In the genomic region with DNA sequence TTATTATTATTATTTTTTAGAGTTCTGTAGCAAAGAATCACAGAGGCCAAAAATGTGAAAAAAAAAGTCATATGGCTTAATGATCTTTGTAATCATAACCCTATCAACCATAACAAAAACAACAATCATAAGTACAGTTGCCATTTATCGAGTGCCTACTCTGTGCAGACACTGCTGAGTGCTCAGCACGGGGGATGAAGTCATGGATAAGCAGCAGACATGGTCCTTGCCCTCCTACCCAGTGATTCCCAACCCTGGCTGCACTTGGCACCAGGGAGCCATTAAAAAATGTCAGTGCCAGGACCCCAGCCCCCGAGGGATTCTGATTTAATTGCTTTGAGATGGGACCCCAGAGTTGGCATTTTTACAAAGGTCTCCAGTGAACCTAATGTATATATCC, we compare ENCODE assay signal across 23 cellular contexts. TPM values are rescaled to one million over a fixed set of nuclear protein-coding genes. Genes with fewer than 3 reads are reported as not detected.
DNase-seq lines count a peak whose midpoint lies in the region; ATAC-seq, FAIRE-seq and TF ChIP-seq lines count a peak whose summit lies in the region.
"Had no signal": no experiment of that assay in that cellular context is flagged by ENCODE, and none has a peak within 500 bp of the region (broad histone marks: within the 10 kb centered on the region; RNA-seq: fewer than 3 reads in every experiment).

No MANE protein-coding gene starts in this region.

- H3K27ac ChIP-seq in heart left ventricle (peak overlapping the region in 8 of 12 donors; percentile 45 to 92 (median 78)), right atrium auricular region (peak overlapping the region in 1 of 2 donors; percentile 66), ascending aorta (peak overlapping the region; percentile 3 to 63), mesendoderm (ENCODE audit: low read depth, low read length) (no peak overlapping the region), tibial artery (peak overlapping the region; percentile 77 to 78)
- H3K27ac ChIP-seq: A549, cardiac muscle cell, RWPE1, SK-N-MC had no signal

- H2BK120ac ChIP-seq in mesendoderm (ENCODE audit: low read depth, low read length) = no peak overlapping the region

- H3K79me1 ChIP-seq in mesendoderm (ENCODE audit: low read length) = no peaks in the 10 kb centered on the region

- H3K9me3 ChIP-seq in heart left ventricle (no peaks in the 10 kb centered on the region), right atrium auricular region (no peaks in the 10 kb centered on the region), ascending aorta (no peaks in the 10 kb centered on the region), tibial artery (no peaks in the 10 kb centered on the region)
- H3K9me3 ChIP-seq: A549 had no signal

- H3K79me2 ChIP-seq in mesendoderm (ENCODE audit: control insufficient read depth, insufficient read depth, low read length) = no peaks in the 10 kb centered on the region

- FAIRE-seq in GM12891 (lab: Jason Lieb, UNC) (no peak), frontal cortex (lab: Jason Lieb, UNC) (no peak)
- FAIRE-seq: A549, urothelium cell line had no signal

- no peak overlapping the region for H2BK15ac ChIP-seq in mesendoderm (replicated peaks; ENCODE audit: low read depth)

- H3K4me1 ChIP-seq in heart left ventricle (peaks cover 0 to 63% (median 25%) of the 10 kb centered on the region in 12 donors), right atrium auricular region (no peaks in the 10 kb centered on the region), ascending aorta (peaks cover 7 to 19% of the 10 kb centered on the region in 2 donors), mesendoderm (ENCODE audit: control insufficient read depth, low read depth, low read length) (peaks cover 2% of the 10 kb centered on the region), tibial artery (peaks cover 0 to 90% (median 47%) of the 10 kb centered on the region in 4 donors)

- 79 to 83% (median 80%) methylated on average over 3 of the region's 3 CpGs for WGBS in heart left ventricle, 4 donors
- WGBS in mesendoderm (ENCODE audit: extremely low coverage, insufficient coverage, low lambda C conversion rate) = no CpG with 5 or more reads among the region's 3 CpGs

- no peak overlapping the region for H4K8ac ChIP-seq in mesendoderm (ENCODE audit: low read depth, low read length)

- no peak overlapping the region for H2AK5ac ChIP-seq in mesendoderm (ENCODE audit: low read length)

- H3K4me2 ChIP-seq in mesendoderm (ENCODE audit: low read length) = no peak overlapping the region
- H3K4me2 ChIP-seq: A549 had no signal

- no peak for ATAC-seq in heart left ventricle
- no peak for ATAC-seq in GM18520 (IDR thresholded peaks at IDR 0.05; ENCODE audit: unreplicated experiment)
- ATAC-seq: A549, HCT116 had no signal

- H3K4me3 ChIP-seq in heart left ventricle = no peak overlapping the region
- H3K4me3 ChIP-seq in right atrium auricular region = no peak overlapping the region
- H3K4me3 ChIP-seq in ascending aorta = no peak overlapping the region
- no peak overlapping the region for H3K4me3 ChIP-seq in mesendoderm (ENCODE audit: low read length)
- H3K4me3 ChIP-seq in tibial artery = no peak overlapping the region
- H3K4me3 ChIP-seq: A549, cardiac muscle cell, SK-N-MC had no signal

- no peak overlapping the region for H4K5ac ChIP-seq in mesendoderm (ENCODE audit: low read length)

- H3K36me3 ChIP-seq in heart left ventricle (no peaks in the 10 kb centered on the region), right atrium auricular region (no peaks in the 10 kb centered on the region), ascending aorta (no peaks in the 10 kb centered on the region), mesendoderm (ENCODE audit: control insufficient read depth, insufficient read depth, low read length) (no peaks in the 10 kb centered on the region), tibial artery (no peaks in the 10 kb centered on the region)
- H3K36me3 ChIP-seq: cardiac muscle cell had no signal

- H3K27me3 ChIP-seq in heart left ventricle (no peaks in the 10 kb centered on the region), right atrium auricular region (no peaks in the 10 kb centered on the region), ascending aorta (no peaks in the 10 kb centered on the region), mesendoderm (ENCODE audit: insufficient read depth, low read length, poor library complexity) (no peaks in the 10 kb centered on the region), tibial artery (no peaks in the 10 kb centered on the region)
- H3K27me3 ChIP-seq: cardiac muscle cell had no signal

- H3K9ac ChIP-seq in mesendoderm (ENCODE audit: low read length) = no peak overlapping the region

- intact Hi-C loops in heart left ventricle (cut with DNase I) (loop anchor here in 2 of 10 donors (5.0 kb wide), 2 partner anchors 37 to 52 kb away; a partner anchor contains a TSS), ascending aorta (cut with DNase I) (no loop called here), tibial artery (cut with DNase I; ENCODE audit: low total_unique reads) (no loop called here)

- no peak overlapping the region for H3K23ac ChIP-seq in mesendoderm (ENCODE audit: low read length)

- no peak for DNase-seq in heart left ventricle
- no peak for DNase-seq in right atrium auricular region (ENCODE audit: low spot score)
- no peak for DNase-seq in ascending aorta (ENCODE audit: low spot score in 2 of 2)
- DNase-seq in mesendoderm = no peak
- DNase-seq in tibial artery = no peak
- no peak for DNase-seq in GM12891 (ENCODE audit: insufficient read length, low spot score)
- no peak for DNase-seq in frontal cortex (ENCODE audit: low spot score in 2 of 2)
- DNase-seq: activated CD4-positive, alpha-beta T cell treated with anti-CD3 and anti-CD28 coated beads for 48 hours; COR-L47; dermis blood vessel endothelial cell; DND-41; NCI-H1092 treated with DMSO at 0.1 percent for 48 hours; NCI-H1930; NCI-H226; NCI-H774; stimulated activated CD4-positive, alpha-beta T cell treated with anti-CD3 and anti-CD28 coated beads, Interleukin-4, amount 100 ng/mL, for 4 hours had no signal

- H2BK5ac ChIP-seq in mesendoderm (ENCODE audit: low read length) = no peak overlapping the region

- H3K18ac ChIP-seq in mesendoderm (ENCODE audit: low read length) = no peak overlapping the region

- TF ChIP-seq POLR2A in heart left ventricle (IDR thresholded peaks at IDR 0.05) = no peak
- TF ChIP-seq POLR2A in GM12891 (IDR thresholded peaks at IDR 0.05; ENCODE audit: low read depth, low read length) = no peak

- no peak overlapping the region for H3K56ac ChIP-seq in mesendoderm (ENCODE audit: low read length)

- TF ChIP-seq CTCF in heart left ventricle (IDR thresholded peaks at IDR 0.05) (no peak), right atrium auricular region (IDR thresholded peaks at IDR 0.05) (no peak), ascending aorta (IDR thresholded peaks at IDR 0.05) (no peak), tibial artery (IDR thresholded peaks at IDR 0.05) (no peak)

- peak overlapping the region; percentile 11 for H3K4ac ChIP-seq in mesendoderm (ENCODE audit: low read depth, low read length)

TF ChIP-seq in GM12891, 5 proteins besides CTCF, POLR2A, EP300 and RAD21:
- no peak for TF ChIP-seq PAX5 (IDR thresholded peaks at IDR 0.05; ENCODE audit: insufficient read depth, low read length, severe bottlenecking)
- TF ChIP-seq TAF1 (IDR thresholded peaks at IDR 0.05; ENCODE audit: low read depth, low read length) = no peak
- TF ChIP-seq POU2F2 (IDR thresholded peaks at IDR 0.05; ENCODE audit: low read depth, low read length) = no peak
- no peak for TF ChIP-seq POLR2AphosphoS5 (IDR thresholded peaks at IDR 0.05; ENCODE audit: low read depth, low read length)
- no peak for TF ChIP-seq SPI1 (IDR thresholded peaks at IDR 0.05; ENCODE audit: low read depth, low read length)

RNA-seq across cellular contexts. Expression of a gene that starts 38.2 kb away (rescaled TPM):
- total RNA-seq in heart left ventricle (10 to 100 TPM in 3 of 9 donors, 1 to 10 TPM in 6; 4.8 to 23.2 (median 8.1) TPM), right atrium auricular region (10 to 100 TPM; 12.3 to 15.0 TPM), ascending aorta (41.6 TPM), frontal cortex (6.9 TPM)
- polyA plus RNA-seq in heart left ventricle = 1 to 10 TPM; 3.3 to 4.1 TPM
- polyA plus RNA-seq in mesendoderm (2013, experiment 1 of 2) = 0.41 TPM
- 0.31 TPM for polyA plus RNA-seq in mesendoderm (2013, experiment 2 of 2)
- 201 TPM for polyA plus RNA-seq in GM12891 (2012; ENCODE audit: low read depth, missing spikeins)
